ENCODE assay signal across 14 cellular contexts in genomic region chrX:31323658-31324057, GRCh38.
DNase-seq lines count a peak whose midpoint lies in the region; ATAC-seq and FAIRE-seq lines count a peak whose summit lies in the region.
"Had no signal": no experiment of that assay in that cellular context is flagged by ENCODE, and none has a peak within 500 bp of the region (broad histone marks: within the 10 kb centered on the region; RNA-seq: fewer than 3 reads in every experiment).

No MANE protein-coding gene starts in this region.

- peaks cover 0 to 43% (median 6%) of the 10 kb centered on the region in 10 experiments; a peak in 10 of 20 replicates for H3K4me1 ChIP-seq in BLaER1 treated with 17β-estradiol and CSF1 and Interleukin-3, amounts not matched to agents 10 nM and 100 nM
- H3K4me1 ChIP-seq: parathyroid adenoma, SJSA1, uterus had no signal

- no peaks in the 10 kb centered on the region for H3K36me3 ChIP-seq in BLaER1 treated with 17β-estradiol and CSF1 and Interleukin-3, amounts not matched to agents 10 nM and 100 nM
- H3K36me3 ChIP-seq: SJSA1, uterus had no signal

- H3K9ac ChIP-seq in BLaER1 treated with 17β-estradiol and CSF1 and Interleukin-3, amounts not matched to agents 10 nM and 100 nM = peak overlapping the region in 9 of 11 experiments; percentile 31 to 56 (median 46); a peak in 14 of 22 replicates
- H3K9ac ChIP-seq: parathyroid adenoma had no signal

- ATAC-seq in HG02763 (IDR thresholded peaks at IDR 0.05; ENCODE audit: unreplicated experiment) (peak; percentile 76), HG03565 (IDR thresholded peaks at IDR 0.05; ENCODE audit: unreplicated experiment) (peak; percentile 95), HG02571 (IDR thresholded peaks at IDR 0.05; ENCODE audit: unreplicated experiment) (no peak)

- peak overlapping the region; percentile 31 to 65 (median 52); a peak in 21 of 22 replicates for H3K4me2 ChIP-seq in BLaER1 treated with 17β-estradiol and CSF1 and Interleukin-3, amounts not matched to agents 10 nM and 100 nM

- no peaks in the 10 kb centered on the region for H4K20me1 ChIP-seq in BLaER1 treated with 17β-estradiol and CSF1 and Interleukin-3, amounts not matched to agents 10 nM and 100 nM

- peak; percentile 83 for FAIRE-seq in GM19239 (lab: Jason Lieb, UNC)
- FAIRE-seq: keratinocyte had no signal

- peak overlapping the region in 6 of 11 experiments; percentile 14 to 29 (median 24); a peak in 4 of 22 replicates for H3K27ac ChIP-seq in BLaER1 treated with 17β-estradiol and CSF1 and Interleukin-3, amounts not matched to agents 10 nM and 100 nM
- H3K27ac ChIP-seq: parathyroid adenoma, SJSA1, uterus had no signal

- H3K9me3 ChIP-seq in BLaER1 treated with 17β-estradiol and CSF1 and Interleukin-3, amounts not matched to agents 10 nM and 100 nM (replicated peaks in 1 of 11) = peaks cover 0 to 2% (median 0%) of the 10 kb centered on the region in 11 experiments; a peak in 4 of 22 replicates
- H3K9me3 ChIP-seq: SJSA1, uterus had no signal

- peak overlapping the region in 8 of 10 experiments; percentile 3 to 51 (median 28); a peak in 9 of 20 replicates for H3K4me3 ChIP-seq in BLaER1 treated with 17β-estradiol and CSF1 and Interleukin-3, amounts not matched to agents 10 nM and 100 nM
- H3K4me3 ChIP-seq: SJSA1, uterus had no signal

- DNase-seq in GM19239 (ENCODE audit: insufficient read length, low spot score) (peak; percentile 3), glomerular visceral epithelial cell (ENCODE audit: extremely low spot score) (no peak), HuH-7.5 (ENCODE audit: low spot score) (no peak), HCEC 1CT (no peak)
- DNase-seq: activated CD4-positive, alpha-beta T cell treated with anti-CD3 and anti-CD28 coated beads, Interleukin-2, amount 50 U/mL, for 48 hours; NCI-H187 treated with DMSO at 0.1 percent for 48 hours; uterus had no signal

- H3K27me3 ChIP-seq in BLaER1 treated with 17β-estradiol and CSF1 and Interleukin-3, amounts not matched to agents 10 nM and 100 nM = peaks cover 93 to 100% (median 99%) of the 10 kb centered on the region in 11 experiments
- H3K27me3 ChIP-seq: SJSA1, uterus had no signal
